10 cellular contexts compared by ENCODE assay signal in genomic region chr3:123688241-123688747, GRCh38.
A peak's percentile ranks its signal among the peaks of the same experiment; 100 is the strongest.
DNase-seq lines count a peak whose midpoint lies in the region; ATAC-seq and TF ChIP-seq lines count a peak whose summit lies in the region.
"Had no signal": no experiment of that assay in that cellular context is flagged by ENCODE, and none has a peak within 500 bp of the region (broad histone marks: within the 10 kb centered on the region; RNA-seq: fewer than 3 reads in every experiment).

No MANE protein-coding gene starts in this region.

- peaks cover 34% of the 10 kb centered on the region for H3K79me1 ChIP-seq in mesenchymal stem cell (replicated peaks; ENCODE audit: low read length, poor library complexity, severe bottlenecking)

- H3K27ac ChIP-seq in mammary epithelial cell (ENCODE audit: insufficient read depth, low read depth, low read length) (peak overlapping the region; percentile 5), mesenchymal stem cell (ENCODE audit: low read length, poor library complexity, severe bottlenecking) (peak overlapping the region; percentile 60), vagina (peak overlapping the region; percentile 68)

- peak overlapping the region; percentile 78 for H4K8ac ChIP-seq in mesenchymal stem cell (ENCODE audit: low read length)

- dilution Hi-C loops in mammary epithelial cell (cut with HindIII; ENCODE audit: low sequenced_read_pairs): no loop called here

- no peaks in the 10 kb centered on the region for H3K36me3 Mint-ChIP-seq in activated T-cell treated with anti-CD3 and anti-CD28 coated beads, Interleukin-2, amount 50 U/mL, for 72 hours (ENCODE audit: insufficient read depth in 2 of 2)

- no peak for TF ChIP-seq POLR2A in vagina (IDR thresholded peaks at IDR 0.05)

- no peak overlapping the region for H3K9ac ChIP-seq in mammary epithelial cell (ENCODE audit: insufficient read depth, low read length)
- H3K9ac ChIP-seq in mesenchymal stem cell (ENCODE audit: low read length): peak overlapping the region; percentile 79

- H2BK15ac ChIP-seq in mesenchymal stem cell (ENCODE audit: low read depth, poor library complexity, severe bottlenecking): no peak overlapping the region

- ATAC-seq in activated T-cell treated with anti-CD3 and anti-CD28 coated beads, Interleukin-2, amount 50 U/mL, for 72 hours (replicated peaks in 1 of 2): no peak
- ATAC-seq in GM21717 (IDR thresholded peaks at IDR 0.05; ENCODE audit: unreplicated experiment): no peak

- H3K27ac Mint-ChIP-seq in activated T-cell treated with anti-CD3 and anti-CD28 coated beads, Interleukin-2, amount 50 U/mL, for 72 hours: no peak overlapping the region

- H3K4me1 Mint-ChIP-seq in activated T-cell treated with anti-CD3 and anti-CD28 coated beads, Interleukin-2, amount 50 U/mL, for 72 hours (ENCODE audit: low read depth): no peaks in the 10 kb centered on the region

- no peak for TF ChIP-seq CTCF in mammary epithelial cell (conservative IDR thresholded peaks at IDR 0.05 in 1 of 2, IDR thresholded peaks at IDR 0.05 in 1 of 2; ENCODE audit: extremely low read depth in 1 of 2, insufficient read depth in 1 of 2, low read depth in 1 of 2, low read length in 2 of 2)
- TF ChIP-seq CTCF in vagina (IDR thresholded peaks at IDR 0.05): no peak

- no peaks in the 10 kb centered on the region for H3K27me3 ChIP-seq in mammary epithelial cell (ENCODE audit: insufficient read depth, low read length)
- H3K27me3 ChIP-seq in mesenchymal stem cell (ENCODE audit: control insufficient read depth in 1 of 2, insufficient read depth in 1 of 2, low read length in 2 of 2): no peaks in the 10 kb centered on the region
- no peaks in the 10 kb centered on the region for H3K27me3 ChIP-seq in vagina

- no peaks in the 10 kb centered on the region for H3K79me2 ChIP-seq in mammary epithelial cell (ENCODE audit: insufficient read depth, low read length)

- H4K20me1 ChIP-seq in mammary epithelial cell (ENCODE audit: insufficient read depth, low read length): no peaks in the 10 kb centered on the region

- H2BK12ac ChIP-seq in mesenchymal stem cell (ENCODE audit: low read length in 2 of 2): peak overlapping the region; percentile 32 to 76

- peak overlapping the region; percentile 83 for H4K91ac ChIP-seq in mesenchymal stem cell (ENCODE audit: low read length)

- H3K14ac ChIP-seq in mesenchymal stem cell (ENCODE audit: low read length in 2 of 2): peak overlapping the region in 1 of 2 experiments; percentile 31

- H3K4me2 ChIP-seq in mammary epithelial cell (ENCODE audit: insufficient read depth, low read depth, low read length) (no peak overlapping the region), mesenchymal stem cell (ENCODE audit: low read length, poor library complexity, severe bottlenecking) (no peak overlapping the region)

- H3K18ac ChIP-seq in mesenchymal stem cell (ENCODE audit: low read depth in 1 of 2, low read length in 2 of 2): peak overlapping the region; percentile 7 to 34

- no peak overlapping the region for H3K23ac ChIP-seq in mesenchymal stem cell (ENCODE audit: low read length in 2 of 2)

- peak; percentile 98 for DNase-seq in HS-5 (ENCODE audit: low read depth)
- peak; percentile 90 for DNase-seq in mammary epithelial cell
- peak; percentile 93 for DNase-seq in mesenchymal stem cell
- no peak for DNase-seq in vagina (ENCODE audit: extremely low spot score in 2 of 2)
- DNase-seq in activated T-cell treated with anti-CD3 and anti-CD28 coated beads, Interleukin-2, amount 50 U/mL, for 72 hours: no peak
- DNase-seq in SKM-1 treated with dmso at 0.1 percent for 144 hours (lab: John Stamatoyannopoulos, UW; ENCODE audit: unreplicated experiment): no peak
- DNase-seq: activated effector memory CD4-positive, alpha-beta T cell treated with anti-CD3 and anti-CD28 coated beads, Interleukin-2, amount 50 U/mL, for 16 hours; NCI-H2107; T-helper 2 cell had no signal

- H3K36me3 ChIP-seq in mammary epithelial cell (ENCODE audit: insufficient read depth, low read length): peaks cover 27% of the 10 kb centered on the region
- H3K36me3 ChIP-seq in mesenchymal stem cell (ENCODE audit: control insufficient read depth in 1 of 2, insufficient read depth in 2 of 2, low read depth in 1 of 2, low read length in 2 of 2): peaks cover 31 to 60% of the 10 kb centered on the region in 2 experiments
- no peaks in the 10 kb centered on the region for H3K36me3 ChIP-seq in vagina

- in situ Hi-C loops in mammary epithelial cell (cut with MboI; ENCODE audit: low sequenced_read_pairs in 2 of 2): loop anchor here in 1 of 2 donors (5.0 kb wide), 1 partner anchor 36 kb away; no protein-coding TSS in a partner anchor

- no TSS peak for BruUV-seq in mammary epithelial cell (replicated peaks; lab: Mats Ljungman, UMichigan)

- no peak overlapping the region for H3K4me3 Mint-ChIP-seq in activated T-cell treated with anti-CD3 and anti-CD28 coated beads, Interleukin-2, amount 50 U/mL, for 72 hours

- H3K9me3 ChIP-seq in mammary epithelial cell (replicated peaks; ENCODE audit: insufficient read depth, low read length): no peaks in the 10 kb centered on the region
- no peaks in the 10 kb centered on the region for H3K9me3 ChIP-seq in mesenchymal stem cell (ENCODE audit: control insufficient read depth, low read length)
- H3K9me3 ChIP-seq in vagina: no peaks in the 10 kb centered on the region

- no peak overlapping the region for H3K4me3 ChIP-seq in mammary epithelial cell (replicated peaks in 1 of 3; ENCODE audit: insufficient read depth in 1 of 3, low read depth in 2 of 3, low read length in 3 of 3)
- H3K4me3 ChIP-seq in mesenchymal stem cell (ENCODE audit: insufficient read depth in 1 of 2, low read depth in 1 of 2, low read length in 2 of 2): peak overlapping the region in 1 of 2 experiments; percentile 13
- H3K4me3 ChIP-seq in vagina: no peak overlapping the region

- H2BK5ac ChIP-seq in mesenchymal stem cell (ENCODE audit: low read depth, low read length, poor library complexity, severe bottlenecking): no peak overlapping the region

- peak overlapping the region; percentile 78 for H2AK5ac ChIP-seq in mesenchymal stem cell (ENCODE audit: low read length, severe bottlenecking)

- intact Hi-C loops in mammary epithelial cell (cut with micrococcal nuclease): no loop called here
- intact Hi-C loops in vagina (cut with DNase I): no loop called here

- CTCF ChIA-PET in mammary epithelial cell (lab: Charles Lee; ENCODE audit: low non-redundant PET): no interaction called here

- H3K27me3 Mint-ChIP-seq in activated T-cell treated with anti-CD3 and anti-CD28 coated beads, Interleukin-2, amount 50 U/mL, for 72 hours (ENCODE audit: low read depth): no peaks in the 10 kb centered on the region

- peak overlapping the region; percentile 10 to 14 for H3K4ac ChIP-seq in mesenchymal stem cell (ENCODE audit: low read depth in 1 of 2, low read length in 2 of 2)

- no peaks in the 10 kb centered on the region for H3K9me3 Mint-ChIP-seq in activated T-cell treated with anti-CD3 and anti-CD28 coated beads, Interleukin-2, amount 50 U/mL, for 72 hours

- H3K4me1 ChIP-seq in mammary epithelial cell (ENCODE audit: insufficient read depth, low read length) (peaks cover 20% of the 10 kb centered on the region), mesenchymal stem cell (ENCODE audit: control insufficient read depth, insufficient read depth, low read depth, low read length) (peaks cover 40% of the 10 kb centered on the region), vagina (peaks cover 54% of the 10 kb centered on the region)

- WGBS in mammary epithelial cell (ENCODE audit: low coverage, missing lambda C conversion rate): 94% methylated on average over 4 of the region's 4 CpGs
- 48% methylated on average over 4 of the region's 4 CpGs for whole genome bisulfite sequencing in mesenchymal stem cell

- peak overlapping the region; percentile 29 for H2BK120ac ChIP-seq in mesenchymal stem cell (ENCODE audit: low read depth, low read length)

- H2AFZ ChIP-seq in mammary epithelial cell (ENCODE audit: low read depth, low read length) (no peak overlapping the region), mesenchymal stem cell (ENCODE audit: low read depth, low read length) (no peak overlapping the region)

Comparison
In these comparisons a context has a peak if more than half of its experiments do, and no peak if none do; other contexts are left out.
1. DNase-seq: peak in HS-5 (single experiment), mammary epithelial cell (single experiment) and mesenchymal stem cell (single experiment); none in vagina (0 of 2), activated T-cell treated with anti-CD3 and anti-CD28 coated beads, Interleukin-2, amount 50 U/mL, for 72 hours (0 of 2) and SKM-1 treated with dmso at 0.1 percent for 144 hours (single experiment).
2. H3K27ac ChIP-seq: peak in every context shown above with its lines; median percentile 68 in vagina; 60 in mesenchymal stem cell; 5 in mammary epithelial cell.